ENCODE assay signal across 9 cellular contexts in the genomic region with DNA sequence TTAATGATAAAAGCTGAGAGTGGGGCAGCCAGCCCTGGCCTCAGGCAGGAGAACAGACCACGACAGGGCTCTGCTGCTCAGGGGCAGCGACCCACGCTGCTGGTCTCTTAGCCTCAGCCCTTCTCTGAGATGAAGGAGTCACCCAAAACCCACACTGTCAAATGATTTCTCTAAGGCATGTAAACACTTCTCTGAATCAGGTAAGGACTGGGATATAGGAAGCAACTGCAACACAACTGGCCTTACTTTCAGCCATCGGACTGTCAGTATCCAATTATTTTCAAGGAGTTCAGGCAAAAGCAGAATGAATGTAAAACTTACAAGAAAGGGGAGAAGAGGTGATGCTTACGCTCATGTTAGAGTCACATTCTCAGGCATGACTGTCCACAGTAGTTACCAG. TPM values are rescaled to one million over a fixed set of nuclear protein-coding genes. Genes with fewer than 3 reads are reported as not detected.
"Had no signal": no experiment of that assay in that cellular context is flagged by ENCODE, and none has a peak within 500 bp of the region (broad histone marks: within the 10 kb centered on the region; RNA-seq: fewer than 3 reads in every experiment).

No MANE protein-coding gene starts in this region.

- ATAC-seq: HCT116 had no signal

- H3K27ac Mint-ChIP-seq: HFFc6 had no signal

- DNase-seq: GM23248, GOT3, H7, HFFc6 had no signal

- H3K4me1 ChIP-seq: HAP-1 had no signal

- H2AFZ ChIP-seq: GM23248 had no signal

- H3K4me3 Mint-ChIP-seq: HFFc6, IgD-negative memory B cell had no signal

- H3K27me3 Mint-ChIP-seq: IgD-negative memory B cell had no signal

- H3K4me1 Mint-ChIP-seq: IgD-negative memory B cell had no signal

- H3K4me3 ChIP-seq: GM23248, HAP-1 had no signal

- FAIRE-seq: HTR-8/SVneo had no signal

- H3K9me3 Mint-ChIP-seq: HFFc6, IgD-negative memory B cell had no signal

- H3K9me3 ChIP-seq: HAP-1 had no signal

- H3K27ac ChIP-seq: GM23248 had no signal

- H3K9ac ChIP-seq: GM23248 had no signal

RNA-seq across cellular contexts. Expression of gene ERFE, which starts 21.8 kb away (rescaled TPM):
- polyA plus RNA-seq: IgD-negative memory B cell had no signal

RNA-seq across cellular contexts. Expression of gene KLHL30, which starts 42.1 kb away (rescaled TPM):
- total RNA-seq: H4 had no signal
- polyA plus RNA-seq: IgD-negative memory B cell had no signal
